19 cellular contexts compared by ENCODE assay signal in genomic region chr17:42405076-42405475, GRCh38. TPM values are rescaled to one million over a fixed set of nuclear protein-coding genes. Genes with fewer than 3 reads are reported as not detected.
DNase-seq lines count a peak whose midpoint lies in the region; ATAC-seq and TF ChIP-seq lines count a peak whose summit lies in the region.
"Had no signal": no experiment of that assay in that cellular context is flagged by ENCODE, and none has a peak within 500 bp of the region (broad histone marks: within the 10 kb centered on the region; RNA-seq: fewer than 3 reads in every experiment).

No MANE protein-coding gene starts in this region.

- in situ Hi-C loops in transverse colon (cut with MboI; ENCODE audit: low pct_ligation_motif_present in 1 of 4, low pct_unique_long_range_greater_than_20kb in 1 of 4, low sequenced_read_pairs in 3 of 4): loop anchor here in 2 of 4 donors (5.0 to 25.0 kb wide), 3 partner anchors 80 to 107 kb away; no protein-coding TSS in a partner anchor

- TF ChIP-seq EP300 in transverse colon (IDR thresholded peaks at IDR 0.05; ENCODE audit: low read depth) (no peak), tibial nerve (IDR thresholded peaks at IDR 0.05) (no peak)

- 83 to 84% methylated on average over 35 of the region's 35 CpGs for WGBS in heart right ventricle, 2 donors
- WGBS in transverse colon (ENCODE audit: low coverage in 1 of 2), 2 donors: 91 to 93% methylated on average over 15 to 35 of the region's 35 CpGs
- WGBS in tibial nerve, 2 donors: 86 to 89% methylated on average over 35 of the region's 35 CpGs

- no peaks in the 10 kb centered on the region for H3K9me3 Mint-ChIP-seq in activated T-helper 1 cell treated with anti-CD3 and anti-CD28 coated beads, Interleukin-12 subunit alpha, Interleukin-12 subunit beta, Interleukin-2, Interleukin-4 antibody, amounts not matched to agents 30 ng/mL and 10 ng/mL and 1 ng/mL, durations not matched to agents 14 hours and 24 hours and 36 hours
- H3K9me3 Mint-ChIP-seq in activated CD8-positive, alpha-beta memory T cell treated with anti-CD3 and anti-CD28 coated beads, Interleukin-2, amount 10 ng/mL, durations not matched to agents 7 days and 5 days (ENCODE audit: low read depth): no peaks in the 10 kb centered on the region
- H3K9me3 Mint-ChIP-seq: CD4-positive, alpha-beta T cell; IgD-negative memory B cell had no signal

- no peak for TF ChIP-seq CTCF in heart right ventricle (IDR thresholded peaks at IDR 0.05)
- no peak for TF ChIP-seq CTCF in fibroblast of mammary gland (conservative IDR thresholded peaks at IDR 0.05; ENCODE audit: control insufficient read depth, insufficient read depth, low read depth, low read length)
- no peak for TF ChIP-seq CTCF in transverse colon (IDR thresholded peaks at IDR 0.05)
- no peak for TF ChIP-seq CTCF in tibial nerve (IDR thresholded peaks at IDR 0.05)

- peaks cover 3 to 39% (median 30%) of the 10 kb centered on the region in 9 donors for H3K36me3 ChIP-seq in heart right ventricle
- no peaks in the 10 kb centered on the region for H3K36me3 ChIP-seq in transverse colon
- peaks cover 0 to 29% (median 0%) of the 10 kb centered on the region in 3 donors for H3K36me3 ChIP-seq in tibial nerve

- intact Hi-C loops in heart right ventricle (cut with DNase I) (loop anchor here in 7 of 10 donors (2.0 to 10.0 kb wide), 5 partner anchors 50 to 120 kb away; partner anchors contain the start of gene ATP6V0A1 (in 1 of the 7)), left ventricle myocardium superior (cut with micrococcal nuclease) (loop anchor here (10.0 kb wide), 1 partner anchor 80 kb away; no protein-coding TSS in a partner anchor), sciatic nerve (cut with DNase I) (loop anchor here (5.0 kb wide), 1 partner anchor 83 kb away; no protein-coding TSS in a partner anchor), transverse colon (cut with DNase I; ENCODE audit: low total_unique reads) (loop anchor here (5.0 kb wide), 1 partner anchor 83 kb away; no protein-coding TSS in a partner anchor)
- intact Hi-C loops in activated T-helper 1 cell treated with anti-CD3 and anti-CD28 coated beads, Interleukin-12 subunit alpha, Interleukin-12 subunit beta, Interleukin-2, Interleukin-4 antibody, amounts not matched to agents 30 ng/mL and 10 ng/mL and 1 ng/mL, durations not matched to agents 14 hours and 24 hours and 36 hours (cut with micrococcal nuclease): loop anchor here (5.0 to 10.0 kb wide), 3 partner anchors 122 to 380 kb away; partner anchors contain the start of genes KCNH4 and NKIRAS2

- ATAC-seq in heart right ventricle (no peak), left ventricle myocardium superior (no peak), sciatic nerve (no peak)
- ATAC-seq in activated CD8-positive, alpha-beta memory T cell treated with anti-CD3 and anti-CD28 coated beads, Interleukin-2, amount 10 ng/mL, durations not matched to agents 7 days and 5 days: no peak

- H3K4me1 ChIP-seq in heart right ventricle (peaks cover 35 to 91% (median 77%) of the 10 kb centered on the region in 9 donors), transverse colon (peaks cover 29 to 70% (median 59%) of the 10 kb centered on the region in 4 donors), tibial nerve (peaks cover 0 to 87% (median 63%) of the 10 kb centered on the region in 4 donors)

- peak in 1 of 2 donors; percentile 18 for DNase-seq in heart right ventricle
- DNase-seq in left ventricle myocardium superior: no peak
- DNase-seq in fibroblast of mammary gland (ENCODE audit: low read depth): peak; percentile 50
- DNase-seq in sciatic nerve (ENCODE audit: low spot score): peak; percentile 69
- no peak for DNase-seq in transverse colon
- DNase-seq in tibial nerve (ENCODE audit: low spot score in 2 of 2): no peak
- no peak for DNase-seq in activated T-helper 1 cell treated with anti-CD3 and anti-CD28 coated beads, Interleukin-12 subunit alpha, Interleukin-12 subunit beta, Interleukin-2, Interleukin-4 antibody, amounts not matched to agents 30 ng/mL and 10 ng/mL and 1 ng/mL, durations not matched to agents 14 hours and 24 hours and 36 hours (ENCODE audit: low spot score)
- DNase-seq in activated CD8-positive, alpha-beta memory T cell treated with anti-CD3 and anti-CD28 coated beads, Interleukin-2, amount 10 ng/mL, durations not matched to agents 7 days and 5 days: no peak
- DNase-seq: 8988T; Caco-2; CD4-positive, alpha-beta T cell; NCI-H1105; NCI-H1694 treated with DMSO at 0.1 percent for 48 hours; NCI-H510A; NCI-H748 treated with DMSO at 0.1 percent for 48 hours; NK-92 treated with Interleukin-12 subunit alpha and Interleukin-12 subunit beta, amount 100 ng/mL, for 24 hours; Peyer's patch had no signal

- H3K9me3 ChIP-seq in heart right ventricle (no peaks in the 10 kb centered on the region), transverse colon (no peaks in the 10 kb centered on the region), tibial nerve (no peaks in the 10 kb centered on the region)
- H3K9me3 ChIP-seq: Caco-2, HAP-1, Peyer's patch had no signal

- H3K36me3 Mint-ChIP-seq in activated T-helper 1 cell treated with anti-CD3 and anti-CD28 coated beads, Interleukin-12 subunit alpha, Interleukin-12 subunit beta, Interleukin-2, Interleukin-4 antibody, amounts not matched to agents 30 ng/mL and 10 ng/mL and 1 ng/mL, durations not matched to agents 14 hours and 24 hours and 36 hours (ENCODE audit: low read depth): no peaks in the 10 kb centered on the region
- no peaks in the 10 kb centered on the region for H3K36me3 Mint-ChIP-seq in activated CD8-positive, alpha-beta memory T cell treated with anti-CD3 and anti-CD28 coated beads, Interleukin-2, amount 10 ng/mL, durations not matched to agents 7 days and 5 days

- no peaks in the 10 kb centered on the region for H3K27me3 ChIP-seq in heart right ventricle
- H3K27me3 ChIP-seq in transverse colon: no peaks in the 10 kb centered on the region
- H3K27me3 ChIP-seq in tibial nerve: no peaks in the 10 kb centered on the region
- H3K27me3 ChIP-seq: Peyer's patch had no signal

- CTCF ChIA-PET in activated CD8-positive, alpha-beta memory T cell treated with anti-CD3 and anti-CD28 coated beads, Interleukin-2, amount 10 ng/mL, durations not matched to agents 7 days and 5 days (lab: Charles Lee): interaction anchor here (1.5 to 30.0 kb wide), 14 partner anchors 10 to 286 kb away, joined by 4 to 967 read pairs (median 10); partner anchors contain the start of genes CAVIN1, STAT3 and STAT5A

- H3K27me3 Mint-ChIP-seq in activated T-helper 1 cell treated with anti-CD3 and anti-CD28 coated beads, Interleukin-12 subunit alpha, Interleukin-12 subunit beta, Interleukin-2, Interleukin-4 antibody, amounts not matched to agents 30 ng/mL and 10 ng/mL and 1 ng/mL, durations not matched to agents 14 hours and 24 hours and 36 hours (ENCODE audit: insufficient read depth): peaks cover 7% of the 10 kb centered on the region
- peaks cover 7% of the 10 kb centered on the region for H3K27me3 Mint-ChIP-seq in activated CD8-positive, alpha-beta memory T cell treated with anti-CD3 and anti-CD28 coated beads, Interleukin-2, amount 10 ng/mL, durations not matched to agents 7 days and 5 days
- H3K27me3 Mint-ChIP-seq: CD4-positive, alpha-beta T cell had no signal

- H3K27ac ChIP-seq in heart right ventricle (peak overlapping the region in 7 of 10 donors; percentile 40 to 100 (median 85)), transverse colon (peak overlapping the region in 3 of 4 donors; percentile 57 to 90 (median 72)), tibial nerve (peak overlapping the region in 2 of 4 donors; percentile 92 to 98)

- TF ChIP-seq POLR2A in transverse colon (IDR thresholded peaks at IDR 0.05): no peak
- no peak for TF ChIP-seq POLR2A in tibial nerve (IDR thresholded peaks at IDR 0.05)

- H3K4me1 Mint-ChIP-seq in activated T-helper 1 cell treated with anti-CD3 and anti-CD28 coated beads, Interleukin-12 subunit alpha, Interleukin-12 subunit beta, Interleukin-2, Interleukin-4 antibody, amounts not matched to agents 30 ng/mL and 10 ng/mL and 1 ng/mL, durations not matched to agents 14 hours and 24 hours and 36 hours (ENCODE audit: low read depth): peaks cover 34% of the 10 kb centered on the region
- peaks cover 16% of the 10 kb centered on the region for H3K4me1 Mint-ChIP-seq in activated CD8-positive, alpha-beta memory T cell treated with anti-CD3 and anti-CD28 coated beads, Interleukin-2, amount 10 ng/mL, durations not matched to agents 7 days and 5 days

- H3K4me3 ChIP-seq in heart right ventricle: no peak overlapping the region
- no peak overlapping the region for H3K4me3 ChIP-seq in fibroblast of mammary gland (ENCODE audit: control insufficient read depth, low read depth, low read length)
- H3K4me3 ChIP-seq in transverse colon: no peak overlapping the region
- no peak overlapping the region for H3K4me3 ChIP-seq in tibial nerve
- H3K4me3 ChIP-seq: HAP-1, Peyer's patch had no signal

- H3K4me3 Mint-ChIP-seq in activated T-helper 1 cell treated with anti-CD3 and anti-CD28 coated beads, Interleukin-12 subunit alpha, Interleukin-12 subunit beta, Interleukin-2, Interleukin-4 antibody, amounts not matched to agents 30 ng/mL and 10 ng/mL and 1 ng/mL, durations not matched to agents 14 hours and 24 hours and 36 hours: no peak overlapping the region
- H3K4me3 Mint-ChIP-seq in activated CD8-positive, alpha-beta memory T cell treated with anti-CD3 and anti-CD28 coated beads, Interleukin-2, amount 10 ng/mL, durations not matched to agents 7 days and 5 days: no peak overlapping the region
- H3K4me3 Mint-ChIP-seq: CD4-positive, alpha-beta T cell; IgD-negative memory B cell had no signal

- H3K27ac Mint-ChIP-seq in activated T-helper 1 cell treated with anti-CD3 and anti-CD28 coated beads, Interleukin-12 subunit alpha, Interleukin-12 subunit beta, Interleukin-2, Interleukin-4 antibody, amounts not matched to agents 30 ng/mL and 10 ng/mL and 1 ng/mL, durations not matched to agents 14 hours and 24 hours and 36 hours: no peak overlapping the region
- no peak overlapping the region for H3K27ac Mint-ChIP-seq in activated CD8-positive, alpha-beta memory T cell treated with anti-CD3 and anti-CD28 coated beads, Interleukin-2, amount 10 ng/mL, durations not matched to agents 7 days and 5 days
- H3K27ac Mint-ChIP-seq: CD4-positive, alpha-beta T cell had no signal

RNA-seq across cellular contexts. Expression of gene STAT3, which starts 16.8 kb away (rescaled TPM):
- total RNA-seq in heart right ventricle (100 to 1,000 TPM in 8 of 10 donors, 10 to 100 TPM in 2; 87.2 to 398 (median 115) TPM), left ventricle myocardium superior (146 TPM), sciatic nerve (284 TPM), transverse colon (100 to 1,000 TPM; 110 to 156 (median 130) TPM), tibial nerve (100 to 1,000 TPM; 133 to 322 (median 188) TPM)
- polyA plus RNA-seq in heart right ventricle: 10 to 100 TPM; 33.9 to 61.7 TPM
- 240 and 241 TPM in 2 replicates for total RNA-seq in activated T-helper 1 cell treated with anti-CD3 and anti-CD28 coated beads, Interleukin-12 subunit alpha, Interleukin-12 subunit beta, Interleukin-2, Interleukin-4 antibody, amounts not matched to agents 30 ng/mL and 10 ng/mL and 1 ng/mL, durations not matched to agents 14 hours and 24 hours and 36 hours
- total RNA-seq in activated CD8-positive, alpha-beta memory T cell treated with anti-CD3 and anti-CD28 coated beads, Interleukin-2, amount 10 ng/mL, durations not matched to agents 7 days and 5 days: 10 to 100 TPM; 90.5 to 97.6 TPM

RNA-seq across cellular contexts. Expression of gene CAVIN1, which starts 18.0 kb away (rescaled TPM):
- total RNA-seq in heart right ventricle: 100 to 1,000 TPM; 176 to 300 (median 241) TPM
- polyA plus RNA-seq in heart right ventricle: 100 to 1,000 TPM; 131 to 198 TPM
- 216 TPM for total RNA-seq in left ventricle myocardium superior
- total RNA-seq in sciatic nerve: 608 TPM
- total RNA-seq in transverse colon: 100 to 1,000 TPM in 1 of 4 donors, 10 to 100 TPM in 3; 53.7 to 135 (median 69.2) TPM
- total RNA-seq in tibial nerve: 100 to 1,000 TPM; 441 to 784 (median 706) TPM
- total RNA-seq in activated T-helper 1 cell treated with anti-CD3 and anti-CD28 coated beads, Interleukin-12 subunit alpha, Interleukin-12 subunit beta, Interleukin-2, Interleukin-4 antibody, amounts not matched to agents 30 ng/mL and 10 ng/mL and 1 ng/mL, durations not matched to agents 14 hours and 24 hours and 36 hours: 0.91 and 0.96 TPM in 2 replicates
- total RNA-seq in activated CD8-positive, alpha-beta memory T cell treated with anti-CD3 and anti-CD28 coated beads, Interleukin-2, amount 10 ng/mL, durations not matched to agents 7 days and 5 days: 1 to 10 TPM in 1 of 2 experiments, under 1 TPM in 1; 0.66 to 1.3 TPM
- polyA plus RNA-seq: IgD-negative memory B cell had no signal

RNA-seq across cellular contexts. Expression of gene ATP6V0A1, which starts 53.6 kb away (rescaled TPM):
- 10 to 100 TPM; 28.1 to 48.5 (median 32.6) TPM for total RNA-seq in heart right ventricle
- polyA plus RNA-seq in heart right ventricle: 10 to 100 TPM; 35.2 to 35.6 TPM
- 33.2 TPM for total RNA-seq in left ventricle myocardium superior
- 115 TPM for total RNA-seq in sciatic nerve
- 100 to 1,000 TPM in 2 of 4 donors, 10 to 100 TPM in 2; 91.8 to 313 (median 115) TPM for total RNA-seq in transverse colon
- 100 to 1,000 TPM in 1 of 4 donors, 10 to 100 TPM in 3; 81.6 to 126 (median 96.6) TPM for total RNA-seq in tibial nerve
- 23.2 and 27.1 TPM in 2 replicates for total RNA-seq in activated T-helper 1 cell treated with anti-CD3 and anti-CD28 coated beads, Interleukin-12 subunit alpha, Interleukin-12 subunit beta, Interleukin-2, Interleukin-4 antibody, amounts not matched to agents 30 ng/mL and 10 ng/mL and 1 ng/mL, durations not matched to agents 14 hours and 24 hours and 36 hours
- 1 to 10 TPM; 4.6 to 6.0 TPM for total RNA-seq in activated CD8-positive, alpha-beta memory T cell treated with anti-CD3 and anti-CD28 coated beads, Interleukin-2, amount 10 ng/mL, durations not matched to agents 7 days and 5 days

Comparison
In these comparisons a context has a peak if more than half of its experiments do, and no peak if none do; other contexts are left out.
1. DNase-seq: peak in fibroblast of mammary gland (single experiment) and sciatic nerve (single experiment); none in left ventricle myocardium superior (single experiment), transverse colon (single experiment), tibial nerve (0 of 2), activated T-helper 1 cell treated with anti-CD3 and anti-CD28 coated beads, Interleukin-12 subunit alpha, Interleukin-12 subunit beta, Interleukin-2, Interleukin-4 antibody, amounts not matched to agents 30 ng/mL and 10 ng/mL and 1 ng/mL, durations not matched to agents 14 hours and 24 hours and 36 hours (single experiment) and activated CD8-positive, alpha-beta memory T cell treated with anti-CD3 and anti-CD28 coated beads, Interleukin-2, amount 10 ng/mL, durations not matched to agents 7 days and 5 days (single experiment).
2. RNA of gene CAVIN1, which starts 18.0 kb away (total RNA-seq): 441 to 784 TPM in tibial nerve, 608 TPM in sciatic nerve (single experiment), 176 to 300 TPM in heart right ventricle, 216 TPM in left ventricle myocardium superior (single experiment) and 53.7 to 135 TPM in transverse colon; 0.66 to 1.3 TPM in activated CD8-positive, alpha-beta memory T cell treated with anti-CD3 and anti-CD28 coated beads, Interleukin-2, amount 10 ng/mL, durations not matched to agents 7 days and 5 days and 0.91 to 0.96 TPM in activated T-helper 1 cell treated with anti-CD3 and anti-CD28 coated beads, Interleukin-12 subunit alpha, Interleukin-12 subunit beta, Interleukin-2, Interleukin-4 antibody, amounts not matched to agents 30 ng/mL and 10 ng/mL and 1 ng/mL, durations not matched to agents 14 hours and 24 hours and 36 hours; every median in the first group is over 10 times any median in the second.